ENCODE assay signal across 9 cellular contexts in genomic region chr2:85797959-85798358, GRCh38. TPM values are rescaled to one million over a fixed set of nuclear protein-coding genes. Genes with fewer than 3 reads are reported as not detected.
DNase-seq lines count a peak whose midpoint lies in the region; ATAC-seq and TF ChIP-seq lines count a peak whose summit lies in the region.
"Had no signal": no experiment of that assay in that cellular context is flagged by ENCODE, and none has a peak within 500 bp of the region (broad histone marks: within the 10 kb centered on the region; RNA-seq: fewer than 3 reads in every experiment).

No MANE protein-coding gene starts in this region.

- H3K36me3 Mint-ChIP-seq in T-helper 17 cell (ENCODE audit: low read depth), result peaks cover 7% of the 10 kb centered on the region

- H3K27me3 ChIP-seq in Peyer's patch, result no peaks in the 10 kb centered on the region

- H3K4me1 Mint-ChIP-seq in T-helper 17 cell, result peaks cover 7% of the 10 kb centered on the region

- peaks cover 0 to 8% (median 0%) of the 10 kb centered on the region in 4 donors for H3K4me1 ChIP-seq in Peyer's patch

- H3K27ac Mint-ChIP-seq in T-helper 17 cell, result no peak overlapping the region

- H3K27me3 Mint-ChIP-seq in T-helper 17 cell, result peaks cover 48% of the 10 kb centered on the region

- no peak overlapping the region for H3K4me3 Mint-ChIP-seq in T-helper 17 cell

- H3K9me3 ChIP-seq in Peyer's patch (no peaks in the 10 kb centered on the region), T-helper 17 cell (ENCODE audit: control insufficient read depth, low read length, poor library complexity, severe bottlenecking) (peaks cover 3% of the 10 kb centered on the region)

- no peak overlapping the region for H3K27ac ChIP-seq in Peyer's patch

- ATAC-seq in T-helper 17 cell, result no peak
- ATAC-seq: activated CD4-positive, CD25-positive, alpha-beta regulatory T cell treated with anti-CD3 and anti-CD28 coated beads, Interleukin-2, amount 50 U/mL, for 24 hours had no signal

- H3K36me3 ChIP-seq in Peyer's patch, result no peaks in the 10 kb centered on the region

- H3K4me3 ChIP-seq in Peyer's patch, result no peak overlapping the region
- H3K4me3 ChIP-seq in foreskin fibroblast (ENCODE audit: low read depth in 1 of 2, low read length in 2 of 2), result no peak overlapping the region

- no peak for DNase-seq in Peyer's patch
- peak; percentile 41 to 74 for DNase-seq in foreskin fibroblast
- DNase-seq in pulmonary artery endothelial cell (ENCODE audit: low read depth, low spot score), result peak; percentile 15
- DNase-seq in T-helper 17 cell, result no peak
- DNase-seq in activated naive CD4-positive, alpha-beta T cell treated with anti-CD3 and anti-CD28 coated beads, Interleukin-2, amount 50 U/mL, for 16 hours, result no peak
- no peak for DNase-seq in SKM-1 treated with dmso at 0.1 percent for 144 hours (lab: John Stamatoyannopoulos, UW; ENCODE audit: unreplicated experiment)
- DNase-seq in activated CD4-positive, alpha-beta T cell treated with anti-CD3 and anti-CD28 coated beads, Interleukin-2, amount 50 U/mL, for 4 hours, result no peak

- TF ChIP-seq POLR2A in Peyer's patch (IDR thresholded peaks at IDR 0.05), result no peak

- TF ChIP-seq CTCF in GM12872 (IDR thresholded peaks at IDR 0.05; ENCODE audit: insufficient read depth, low read depth, low read length) (peak; percentile 16; the same call in 1 of the 3 replicates), Peyer's patch (IDR thresholded peaks at IDR 0.05) (peak in 4 of 6 experiments; percentile 14 to 39 (median 29)), foreskin fibroblast (IDR thresholded peaks at IDR 0.05; ENCODE audit: low read depth, low read length) (peak; percentile 66)

RNA-seq across cellular contexts. Expression of gene ATOH8, which starts 44.2 kb away (rescaled TPM):
- total RNA-seq in Peyer's patch, result 10 to 100 TPM in 2 of 4 donors, 1 to 10 TPM in 2; 5.3 to 35.5 (median 13.9) TPM
- total RNA-seq in pulmonary artery endothelial cell, result 5.7 and 23.8 TPM in 2 replicates
- not detected for total RNA-seq in T-helper 17 cell

Comparison
In these comparisons a context has a peak if more than half of its experiments do, and no peak if none do; other contexts are left out.
1. CTCF ChIP-seq: peak in every context shown above with its lines; median percentile 66 in foreskin fibroblast; 29 in Peyer's patch; 16 in GM12872.
2. DNase-seq: peak in foreskin fibroblast (2 of 2) and pulmonary artery endothelial cell (single experiment); none in Peyer's patch (0 of 3), T-helper 17 cell (0 of 3), activated naive CD4-positive, alpha-beta T cell treated with anti-CD3 and anti-CD28 coated beads, Interleukin-2, amount 50 U/mL, for 16 hours (single experiment), SKM-1 treated with dmso at 0.1 percent for 144 hours (single experiment) and activated CD4-positive, alpha-beta T cell treated with anti-CD3 and anti-CD28 coated beads, Interleukin-2, amount 50 U/mL, for 4 hours (0 of 2).